ENCODE assay signal across 13 cellular contexts in genomic region chr1:206490643-206491421, GRCh38. TPM values are rescaled to one million over a fixed set of nuclear protein-coding genes. Genes with fewer than 3 reads are reported as not detected.
DNase-seq lines count a peak whose midpoint lies in the region; ATAC-seq, FAIRE-seq and TF ChIP-seq lines count a peak whose summit lies in the region.
"Had no signal": no experiment of that assay in that cellular context is flagged by ENCODE, and none has a peak within 500 bp of the region (broad histone marks: within the 10 kb centered on the region; RNA-seq: fewer than 3 reads in every experiment).

No MANE protein-coding gene starts in this region.

- H3K9me3 Mint-ChIP-seq in T-cell = no peaks in the 10 kb centered on the region
- H3K9me3 Mint-ChIP-seq in type B pancreatic cell = no peaks in the 10 kb centered on the region
- H3K9me3 Mint-ChIP-seq: brain, IgD-negative memory B cell had no signal

- H3K9me3 ChIP-seq in liver (ENCODE audit: control insufficient read depth in 4 of 4, low read length in 3 of 4) (no peaks in the 10 kb centered on the region), HepG2 (ENCODE audit: low read length) (no peaks in the 10 kb centered on the region), fibroblast of lung (ENCODE audit: control insufficient read depth, insufficient read depth, low read depth, low read length) (no peaks in the 10 kb centered on the region), small intestine (ENCODE audit: control insufficient read depth, low read depth) (no peaks in the 10 kb centered on the region)
- H3K9me3 ChIP-seq: HAP-1 had no signal

- H3K36me3 ChIP-seq in liver (ENCODE audit: control insufficient read depth in 4 of 4, insufficient read depth in 3 of 4, low read depth in 1 of 4, low read length in 3 of 4) (no peaks in the 10 kb centered on the region), HepG2 (replicated peaks in 1 of 2; ENCODE audit: control insufficient read depth in 1 of 2, insufficient read depth in 2 of 2, low read length in 2 of 2) (peaks cover 3 to 7% of the 10 kb centered on the region in 2 experiments; a peak in 4 of 5 replicates), fibroblast of lung (ENCODE audit: control insufficient read depth, insufficient read depth, low read length) (peaks cover 13% of the 10 kb centered on the region), small intestine (ENCODE audit: control insufficient read depth in 2 of 2, insufficient read depth in 2 of 2, low read length in 2 of 2) (peaks cover 5 to 6% of the 10 kb centered on the region in 2 donors)
- H3K36me3 ChIP-seq: HAP-1 had no signal

- CTCF ChIA-PET in HepG2 (lab: Yijun Ruan, JAX; ENCODE audit: low intra/inter-chr PET ratio, low total read pairs) = interaction anchor here (2.7 kb wide), 1 partner anchor 92 kb away, joined by 34 read pairs; no protein-coding TSS in a partner anchor
- CTCF ChIA-PET in T-cell (lab: Charles Lee) = interaction anchor here (0.7 to 1.5 kb wide), 8 partner anchors 12 to 491 kb away, joined by 3 to 7 read pairs (median 4); no protein-coding TSS in a partner anchor

- BruUV-seq in HepG2 (replicated peaks; lab: Mats Ljungman, UMichigan) = no TSS peak

- intact Hi-C loops in HepG2 (cut with micrococcal nuclease; ENCODE audit: unreplicated experiment) = loop anchor here (1.0 kb wide), 2 partner anchors 92 to 173 kb away; no protein-coding TSS in a partner anchor

- 77% methylated on average over 18 of the region's 18 CpGs for WGBS in liver
- WGBS in HepG2 (ENCODE audit: low lambda C conversion rate) = 85% methylated on average over 18 of the region's 18 CpGs
- 77 to 91% (median 82%) methylated on average over 18 of the region's 18 CpGs for WGBS in small intestine, 3 donors

- H4K20me1 ChIP-seq in HepG2 (ENCODE audit: insufficient read depth, low read length) (no peaks in the 10 kb centered on the region), fibroblast of lung (ENCODE audit: control insufficient read depth, extremely low read depth, insufficient read depth, low read length) (no peaks in the 10 kb centered on the region)

- in situ Hi-C loops in HepG2 (cut with HindIII; ENCODE audit: extremely low pct_ligation_motif_present, low pct_unique_long_range_greater_than_20kb) = no loop called here

- peaks cover 47% of the 10 kb centered on the region for H3K36me3 Mint-ChIP-seq in T-cell
- H3K36me3 Mint-ChIP-seq in type B pancreatic cell = peaks cover 4% of the 10 kb centered on the region
- H3K36me3 Mint-ChIP-seq: brain had no signal

- no peaks in the 10 kb centered on the region for H3K27me3 ChIP-seq in liver (ENCODE audit: control insufficient read depth in 4 of 4, insufficient read depth in 4 of 4, low read length in 3 of 4)
- no peaks in the 10 kb centered on the region for H3K27me3 ChIP-seq in HepG2 (ENCODE audit: control insufficient read depth in 1 of 2, insufficient read depth in 2 of 2, low read length in 2 of 2)
- no peaks in the 10 kb centered on the region for H3K27me3 ChIP-seq in fibroblast of lung (ENCODE audit: control insufficient read depth, insufficient read depth, low read length)
- no peaks in the 10 kb centered on the region for H3K27me3 ChIP-seq in small intestine (ENCODE audit: control insufficient read depth in 2 of 2, insufficient read depth in 2 of 2, low read length in 2 of 2)

- H3K79me2 ChIP-seq in HepG2 (ENCODE audit: insufficient read depth, low read length) (no peaks in the 10 kb centered on the region), fibroblast of lung (ENCODE audit: control insufficient read depth, insufficient read depth, low read length) (no peaks in the 10 kb centered on the region)

- H3K9ac ChIP-seq in liver (ENCODE audit: low read depth in 1 of 2, low read length in 2 of 2) (no peak overlapping the region), HepG2 (ENCODE audit: insufficient read depth, low read depth, low read length) (no peak overlapping the region), fibroblast of lung (ENCODE audit: insufficient read depth, low read length) (no peak overlapping the region)

- H2AFZ ChIP-seq in HepG2 (ENCODE audit: low read length) = no peak overlapping the region
- no peak overlapping the region for H2AFZ ChIP-seq in fibroblast of lung (ENCODE audit: low read length)

- no peak for FAIRE-seq in HepG2 (lab: Jason Lieb, UNC)
- FAIRE-seq in small intestine (lab: Jason Lieb, UNC) = no peak
- FAIRE-seq: G401.6 had no signal

- POLR2A ChIA-PET in HepG2 (lab: Yijun Ruan, JAX) (no interaction called here), T-cell (lab: Charles Lee) (interaction anchor here in 1 of 2 donors (0.7 kb wide), 1 partner anchor 177 kb away, joined by 3 read pairs; no protein-coding TSS in a partner anchor)

- H3K27ac ChIP-seq in liver (ENCODE audit: low read depth in 1 of 2, low read length in 2 of 2) (no peak overlapping the region), HepG2 (ENCODE audit: extremely low read length, insufficient read depth, low read length) (no peak overlapping the region), fibroblast of lung (ENCODE audit: insufficient read depth, low read length) (no peak overlapping the region), small intestine (ENCODE audit: low read depth in 1 of 2, low read length in 1 of 2) (no peak overlapping the region)

- ATAC-seq in HepG2 (no peak; the same call in 2 of the 3 replicates), T-cell (replicated peaks in 1 of 4) (no peak)

- TF ChIP-seq POLR2A in HepG2 (IDR thresholded peaks at IDR 0.05; ENCODE audit: insufficient read depth in 1 of 2, low read depth in 2 of 2, low read length in 2 of 2) = no peak

- TF ChIP-seq EP300 in HepG2 (IDR thresholded peaks at IDR 0.05; ENCODE audit: low read depth in 2 of 2, low read length in 2 of 2) = no peak
- TF ChIP-seq EP300 in HepG2 (CRISPR knock-in tag; IDR thresholded peaks at IDR 0.05; ENCODE audit: borderline replicate concordance) = no peak

- TF ChIP-seq RAD21 in liver (IDR thresholded peaks at IDR 0.05) = no peak
- TF ChIP-seq RAD21 in HepG2 (CRISPR knock-in tag; IDR thresholded peaks at IDR 0.05) = no peak

- peak overlapping the region; percentile 28 to 53 for H3K27ac Mint-ChIP-seq in T-cell
- H3K27ac Mint-ChIP-seq in type B pancreatic cell = peak overlapping the region; percentile 31
- H3K27ac Mint-ChIP-seq: B cell had no signal

- H3K4me1 ChIP-seq in liver (ENCODE audit: control insufficient read depth in 4 of 4, insufficient read depth in 4 of 4, low read length in 3 of 4) (peaks cover 0 to 21% (median 5%) of the 10 kb centered on the region in 4 donors), HepG2 (ENCODE audit: insufficient read depth, low read length) (no peaks in the 10 kb centered on the region), fibroblast of lung (ENCODE audit: control insufficient read depth, extremely low read depth, insufficient read depth, low read length) (peaks cover 3% of the 10 kb centered on the region), small intestine (ENCODE audit: control insufficient read depth in 2 of 2, insufficient read depth in 1 of 2, low read depth in 1 of 2, low read length in 1 of 2) (peaks cover 0 to 4% of the 10 kb centered on the region in 2 donors)
- H3K4me1 ChIP-seq: HAP-1 had no signal

- H3K27me3 Mint-ChIP-seq in T-cell = no peaks in the 10 kb centered on the region
- H3K27me3 Mint-ChIP-seq in type B pancreatic cell = no peaks in the 10 kb centered on the region
- H3K27me3 Mint-ChIP-seq: B cell, brain, IgD-negative memory B cell had no signal

- DNase-seq in HepG2 (ENCODE audit: low spot score) (no peak), T-cell (no peak), fibroblast of lung (ENCODE audit: low read depth in 2 of 2) (peak; percentile 32 to 75), type B pancreatic cell (ENCODE audit: extremely low spot score, unreplicated experiment) (no peak), NCI-H128 (lab: John Stamatoyannopoulos, UW; ENCODE audit: unreplicated experiment) (no peak), small intestine (no peak)
- DNase-seq in stimulated activated naive CD4-positive, alpha-beta T cell treated with Interleukin-2 at 50 U/mL for 16 hours (lab: John Stamatoyannopoulos, UW) = no peak

- H3K4me2 ChIP-seq in HepG2 (ENCODE audit: low read depth, low read length) (no peak overlapping the region), fibroblast of lung (ENCODE audit: extremely low read depth, insufficient read depth, low read length) (no peak overlapping the region)

- H3K4me3 ChIP-seq in liver (ENCODE audit: low read depth in 1 of 3, low read length in 3 of 3) (no peak overlapping the region), HepG2 (replicated peaks in 1 of 3; ENCODE audit: insufficient read depth in 1 of 3, low read depth in 2 of 3, low read length in 3 of 3) (no peak overlapping the region), fibroblast of lung (replicated peaks in 1 of 4; ENCODE audit: control extremely low read depth in 1 of 4, insufficient read depth in 1 of 4, low read depth in 3 of 4, low read length in 4 of 4) (no peak overlapping the region), small intestine (ENCODE audit: low read depth in 1 of 2, low read length in 2 of 2) (no peak overlapping the region)
- H3K4me3 ChIP-seq: HAP-1 had no signal

- peaks cover 0 to 5% (median 1%) of the 10 kb centered on the region in 3 donors for H3K4me1 Mint-ChIP-seq in T-cell
- peaks cover 13% of the 10 kb centered on the region for H3K4me1 Mint-ChIP-seq in type B pancreatic cell (ENCODE audit: unreplicated experiment)

- H3K4me3 Mint-ChIP-seq in T-cell = no peak overlapping the region
- H3K4me3 Mint-ChIP-seq in type B pancreatic cell = no peak overlapping the region
- H3K4me3 Mint-ChIP-seq: B cell, brain had no signal

- no peak for TF ChIP-seq CTCF in liver (IDR thresholded peaks at IDR 0.05; ENCODE audit: low read depth, low read length, missing input control)
- TF ChIP-seq CTCF in HepG2 (CRISPR knock-in tag; IDR thresholded peaks at IDR 0.05) = no peak
- no peak for TF ChIP-seq CTCF in fibroblast of lung (conservative IDR thresholded peaks at IDR 0.05 in 1 of 2, IDR thresholded peaks at IDR 0.05 in 1 of 2; ENCODE audit: low read depth in 1 of 2, low read length in 2 of 2)
- TF ChIP-seq CTCF in type B pancreatic cell (conservative IDR thresholded peaks at IDR 0.05) = no peak

RNA-seq across cellular contexts. Expression of gene RASSF5, which starts 16.5 kb away (rescaled TPM):
- total RNA-seq in liver (10 to 100 TPM in 1 of 2 donors, 1 to 10 TPM in 1; 5.8 to 10.0 TPM), HepG2 (2016; rRNA removed; fragmentation: Illumina TruSeq; extraction: Trizol) (0.18 and 0.49 TPM in 2 replicates), T-cell (100 to 1,000 TPM; 174 to 224 (median 204) TPM), fibroblast of lung (1.8 and 3.0 TPM in 2 replicates), type B pancreatic cell (ENCODE audit: low replicate concordance) (3.8 and 5.9 TPM in 2 replicates)
- polyA plus RNA-seq in liver (1 to 10 TPM; 4.8 to 5.2 TPM), HepG2 (2011; rRNA removed) (0.40 and 0.50 TPM in 2 replicates), fibroblast of lung (1.3 and 2.2 TPM in 2 replicates), small intestine (1 to 10 TPM; 1.6 to 7.3 (median 3.2) TPM)
- 0.09 TPM in 1 of 2 replicates, not detected in the other for total RNA-seq in HepG2 (2016; cell fraction: cytosol; rRNA removed; fragmentation: Illumina TruSeq; extraction: Trizol; ENCODE audit: low read depth)
- 0.24 and 0.36 TPM in 2 replicates for total RNA-seq in HepG2 (2016; cell fraction: insoluble cytoplasmic fraction; rRNA removed; fragmentation: Illumina TruSeq; extraction: Trizol)
- 0.14 and 0.19 TPM in 2 replicates for total RNA-seq in HepG2 (2016; cell fraction: membrane; rRNA removed; fragmentation: Illumina TruSeq; extraction: Trizol)
- total RNA-seq in HepG2 (2016; cell fraction: nucleus; rRNA removed; fragmentation: Illumina TruSeq; extraction: Trizol) = 0.22 and 0.47 TPM in 2 replicates
- polyA plus RNA-seq in HepG2 (2011; cell fraction: cytosol; rRNA removed) = 0.27 and 0.47 TPM in 2 replicates
- 0.58 and 0.66 TPM in 2 replicates for polyA plus RNA-seq in HepG2 (2011; cell fraction: nucleus; rRNA removed)
- 0.76 and 2.1 TPM in 2 replicates for polyA plus RNA-seq in HepG2 (2012)
- polyA plus RNA-seq in HepG2 (2016; cell fraction: cytosol; fragmentation: Illumina TruSeq; extraction: Trizol; ENCODE audit: low read depth) = 0.03 and 0.06 TPM in 2 replicates
- 0.21 and 0.29 TPM in 2 replicates for polyA plus RNA-seq in HepG2 (2016; cell fraction: insoluble cytoplasmic fraction; fragmentation: Illumina TruSeq; extraction: Trizol; ENCODE audit: low read depth)
- 0.09 and 0.11 TPM in 2 replicates for polyA plus RNA-seq in HepG2 (2016; cell fraction: membrane; fragmentation: Illumina TruSeq; extraction: Trizol; ENCODE audit: low read depth)
- 0.43 and 0.48 TPM in 2 replicates for polyA plus RNA-seq in HepG2 (2016; cell fraction: nucleus; fragmentation: Illumina TruSeq; extraction: Trizol; ENCODE audit: insufficient read depth, low read depth)
- polyA minus RNA-seq in HepG2 (2011; rRNA and poly(A)+ RNA removed; ENCODE audit: low replicate concordance) = 0.30 and 18.0 TPM in 2 replicates
- polyA minus RNA-seq in HepG2 (2011; cell fraction: cytosol; rRNA and poly(A)+ RNA removed) = 0.49 and 1.3 TPM in 2 replicates
- polyA minus RNA-seq in HepG2 (2011; cell fraction: nucleus; rRNA and poly(A)+ RNA removed) = 0.26 and 0.50 TPM in 2 replicates
- 1.2 and 3.0 TPM in 2 replicates for polyA plus RNA-seq in fibroblast of lung (2012)
- polyA minus RNA-seq in fibroblast of lung (ENCODE audit: low replicate concordance) = 2.9 and 4.9 TPM in 2 replicates

RNA-seq across cellular contexts. Expression of gene IKBKE, which starts 20.6 kb away (rescaled TPM):
- 1 to 10 TPM; 2.0 to 3.9 TPM for total RNA-seq in liver
- 1 to 10 TPM in 1 of 2 donors, under 1 TPM in 1; 0.81 to 1.1 TPM for polyA plus RNA-seq in liver
- 4.0 and 5.8 TPM in 2 replicates for total RNA-seq in HepG2 (2016; rRNA removed; fragmentation: Illumina TruSeq; extraction: Trizol)
- total RNA-seq in HepG2 (2016; cell fraction: cytosol; rRNA removed; fragmentation: Illumina TruSeq; extraction: Trizol; ENCODE audit: low read depth) = 1.5 and 1.8 TPM in 2 replicates
- 4.8 and 5.0 TPM in 2 replicates for total RNA-seq in HepG2 (2016; cell fraction: insoluble cytoplasmic fraction; rRNA removed; fragmentation: Illumina TruSeq; extraction: Trizol)
- total RNA-seq in HepG2 (2016; cell fraction: membrane; rRNA removed; fragmentation: Illumina TruSeq; extraction: Trizol) = 3.2 and 5.3 TPM in 2 replicates
- total RNA-seq in HepG2 (2016; cell fraction: nucleus; rRNA removed; fragmentation: Illumina TruSeq; extraction: Trizol) = 4.7 and 6.1 TPM in 2 replicates
- polyA plus RNA-seq in HepG2 (2011; rRNA removed) = 3.7 and 4.5 TPM in 2 replicates
- 2.1 and 3.7 TPM in 2 replicates for polyA plus RNA-seq in HepG2 (2011; cell fraction: cytosol; rRNA removed)
- polyA plus RNA-seq in HepG2 (2011; cell fraction: nucleus; rRNA removed) = 11.0 and 15.9 TPM in 2 replicates
- polyA plus RNA-seq in HepG2 (2012) = 0.95 and 1.4 TPM in 2 replicates
- polyA plus RNA-seq in HepG2 (2016; cell fraction: cytosol; fragmentation: Illumina TruSeq; extraction: Trizol; ENCODE audit: low read depth) = 2.2 and 2.8 TPM in 2 replicates
- 3.9 and 4.3 TPM in 2 replicates for polyA plus RNA-seq in HepG2 (2016; cell fraction: insoluble cytoplasmic fraction; fragmentation: Illumina TruSeq; extraction: Trizol; ENCODE audit: low read depth)
- 1.9 and 2.6 TPM in 2 replicates for polyA plus RNA-seq in HepG2 (2016; cell fraction: membrane; fragmentation: Illumina TruSeq; extraction: Trizol; ENCODE audit: low read depth)
- polyA plus RNA-seq in HepG2 (2016; cell fraction: nucleus; fragmentation: Illumina TruSeq; extraction: Trizol; ENCODE audit: insufficient read depth, low read depth) = 7.2 and 7.3 TPM in 2 replicates
- 8.9 and 22.1 TPM in 2 replicates for polyA minus RNA-seq in HepG2 (2011; rRNA and poly(A)+ RNA removed; ENCODE audit: low replicate concordance)
- polyA minus RNA-seq in HepG2 (2011; cell fraction: cytosol; rRNA and poly(A)+ RNA removed) = 1.3 and 2.0 TPM in 2 replicates
- polyA minus RNA-seq in HepG2 (2011; cell fraction: nucleus; rRNA and poly(A)+ RNA removed) = 7.3 and 8.9 TPM in 2 replicates
- total RNA-seq in T-cell = 10 to 100 TPM; 60.7 to 84.7 (median 81.4) TPM
- total RNA-seq in fibroblast of lung = 9.6 and 10.0 TPM in 2 replicates
- polyA plus RNA-seq in fibroblast of lung = 12.4 and 13.1 TPM in 2 replicates
- 14.2 and 16.1 TPM in 2 replicates for polyA plus RNA-seq in fibroblast of lung (2012)
- 12.0 and 30.6 TPM in 2 replicates for polyA minus RNA-seq in fibroblast of lung (ENCODE audit: low replicate concordance)
- total RNA-seq in type B pancreatic cell (ENCODE audit: low replicate concordance) = 10.7 and 13.4 TPM in 2 replicates
- polyA plus RNA-seq in small intestine = 1 to 10 TPM; 4.1 to 8.7 (median 5.6) TPM

Comparison
In these comparisons a context has a peak if more than half of its experiments do, and no peak if none do; other contexts are left out.
1. DNase-seq: peak in fibroblast of lung (2 of 2); none in HepG2 (single experiment), T-cell (0 of 34), type B pancreatic cell (single experiment), NCI-H128 (single experiment), small intestine (single experiment) and stimulated activated naive CD4-positive, alpha-beta T cell treated with Interleukin-2 at 50 U/mL for 16 hours (single experiment).
2. RNA of gene RASSF5, which starts 16.5 kb away (total RNA-seq): 174 to 224 TPM in T-cell; 5.8 to 10.0 TPM in liver, 3.8 to 5.9 TPM in type B pancreatic cell, 1.8 to 3.0 TPM in fibroblast of lung and 0.09 to 0.49 TPM in HepG2; every median in the first group is over 10 times any median in the second.